ENCODE assay signal across 14 cellular contexts in genomic region chr5:68545636-68546325, GRCh38.
"Had no signal": no experiment of that assay in that cellular context is flagged by ENCODE, and none has a peak within 500 bp of the region (broad histone marks: within the 10 kb centered on the region; RNA-seq: fewer than 3 reads in every experiment).

No MANE protein-coding gene starts in this region.

- H3K4me3 Mint-ChIP-seq: activated naive CD4-positive, alpha-beta T cell treated with anti-CD3 and anti-CD28 coated beads, Interleukin-2, amount 10 ng/mL, durations not matched to agents 7 days and 5 days; stimulated activated effector memory CD8-positive, alpha-beta T cell treated with anti-CD3 and anti-CD28 coated beads, Interleukin-12 subunit alpha, Interleukin-12 subunit beta, amount 100 ng/mL, for 72 hours; type B pancreatic cell had no signal

- DNase-seq: activated CD4-positive, alpha-beta T cell treated with anti-CD3 and anti-CD28 coated beads for 48 hours; activated CD8-positive, alpha-beta memory T cell treated with anti-CD3 and anti-CD28 coated beads for 24 hours; activated naive CD4-positive, alpha-beta T cell treated with anti-CD3 and anti-CD28 coated beads, Interleukin-2, amount 10 ng/mL, durations not matched to agents 7 days and 5 days; caudate nucleus; colonic mucosa; effector CD4-positive, alpha-beta T cell; heart left ventricle; right cardiac atrium; T-helper 1 cell had no signal

- H3K4me1 ChIP-seq: colonic mucosa had no signal

- H3K4me2 ChIP-seq: smooth muscle cell had no signal

- ATAC-seq: right cardiac atrium; stimulated activated effector memory CD8-positive, alpha-beta T cell treated with anti-CD3 and anti-CD28 coated beads, Interleukin-12 subunit alpha, Interleukin-12 subunit beta, amount 100 ng/mL, for 72 hours had no signal

- FAIRE-seq: endothelial cell of umbilical vein had no signal

- H3K27me3 ChIP-seq: colonic mucosa, heart left ventricle, neutrophil had no signal

- H3K27ac ChIP-seq: colonic mucosa, heart left ventricle, neutrophil had no signal

- H3K27ac Mint-ChIP-seq: activated naive CD4-positive, alpha-beta T cell treated with anti-CD3 and anti-CD28 coated beads, Interleukin-2, amount 10 ng/mL, durations not matched to agents 7 days and 5 days; stimulated activated effector memory CD8-positive, alpha-beta T cell treated with anti-CD3 and anti-CD28 coated beads, Interleukin-12 subunit alpha, Interleukin-12 subunit beta, amount 100 ng/mL, for 72 hours; type B pancreatic cell had no signal

- H3K36me3 ChIP-seq: colonic mucosa, heart left ventricle, neutrophil had no signal

- H3K9me3 Mint-ChIP-seq: activated naive CD4-positive, alpha-beta T cell treated with anti-CD3 and anti-CD28 coated beads, Interleukin-2, amount 10 ng/mL, durations not matched to agents 7 days and 5 days; stimulated activated effector memory CD8-positive, alpha-beta T cell treated with anti-CD3 and anti-CD28 coated beads, Interleukin-12 subunit alpha, Interleukin-12 subunit beta, amount 100 ng/mL, for 72 hours had no signal

- H3K4me1 Mint-ChIP-seq: activated naive CD4-positive, alpha-beta T cell treated with anti-CD3 and anti-CD28 coated beads, Interleukin-2, amount 10 ng/mL, durations not matched to agents 7 days and 5 days; stimulated activated effector memory CD8-positive, alpha-beta T cell treated with anti-CD3 and anti-CD28 coated beads, Interleukin-12 subunit alpha, Interleukin-12 subunit beta, amount 100 ng/mL, for 72 hours had no signal

- H3K36me3 Mint-ChIP-seq: activated naive CD4-positive, alpha-beta T cell treated with anti-CD3 and anti-CD28 coated beads, Interleukin-2, amount 10 ng/mL, durations not matched to agents 7 days and 5 days; stimulated activated effector memory CD8-positive, alpha-beta T cell treated with anti-CD3 and anti-CD28 coated beads, Interleukin-12 subunit alpha, Interleukin-12 subunit beta, amount 100 ng/mL, for 72 hours; type B pancreatic cell had no signal

- H3K9me3 ChIP-seq: colonic mucosa, heart left ventricle, neutrophil had no signal

- H3K4me3 ChIP-seq: colonic mucosa, heart left ventricle, smooth muscle cell had no signal
